Comparison of ENCODE assay signal across 22 cellular contexts in the genomic region with DNA sequence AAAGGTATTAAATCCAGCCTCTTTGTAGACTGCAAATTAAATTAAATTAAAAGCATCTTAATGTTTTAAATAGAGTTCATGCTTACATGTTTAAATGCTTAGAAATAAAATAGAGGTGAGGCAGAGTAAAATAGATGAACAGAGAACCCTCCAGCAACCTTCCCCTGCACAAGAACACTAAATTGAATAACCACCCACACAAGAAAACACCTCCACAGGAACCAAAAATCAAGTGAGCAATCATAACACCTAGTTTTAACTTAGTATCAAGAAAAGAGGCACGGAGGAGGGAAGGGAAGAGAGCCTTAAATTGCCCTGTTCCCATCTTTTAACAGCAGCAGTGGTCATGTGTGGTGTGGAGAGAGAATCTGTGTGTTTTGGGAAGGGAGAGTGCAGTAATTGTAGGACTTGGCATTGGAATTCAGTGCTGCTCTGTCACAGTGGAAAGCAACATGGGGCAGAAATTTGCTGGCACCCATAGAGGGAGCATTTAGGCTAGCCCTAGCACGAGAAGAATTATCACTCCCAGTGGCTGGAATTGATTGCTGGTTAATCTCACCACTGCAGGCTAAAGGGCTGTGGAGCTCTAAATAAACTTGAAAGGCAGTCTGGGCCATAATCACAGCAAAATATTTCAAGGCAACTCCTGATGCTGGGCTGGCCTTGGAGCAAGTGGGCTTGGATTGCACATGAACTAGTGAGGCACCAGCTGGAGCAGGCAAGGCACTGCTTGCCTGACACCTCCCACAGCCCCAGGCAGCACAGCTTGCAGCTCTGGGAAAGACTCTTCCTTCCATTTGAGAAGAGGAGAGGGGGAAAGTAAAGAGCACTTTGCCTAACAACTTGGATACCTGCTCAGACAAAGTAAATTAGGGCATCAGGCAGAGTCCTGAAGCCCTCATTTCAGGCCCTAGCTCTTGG.
DNase-seq lines count a peak whose midpoint lies in the region; ATAC-seq and TF ChIP-seq lines count a peak whose summit lies in the region.
"Had no signal": no experiment of that assay in that cellular context is flagged by ENCODE, and none has a peak within 500 bp of the region (broad histone marks: within the 10 kb centered on the region; RNA-seq: fewer than 3 reads in every experiment).

No MANE protein-coding gene starts in this region.

- no peak overlapping the region for H3K4me3 Mint-ChIP-seq in endodermal cell
- no peak overlapping the region for H3K4me3 Mint-ChIP-seq in T-helper 2 cell treated with Interferon-gamma antibody and Interleukin-4, amounts not matched to agents 5 μg/mL and 100 μg/mL, for 36 hours
- H3K4me3 Mint-ChIP-seq: B cell, CD14-positive monocyte, HFFc6 had no signal

- H4K20me1 ChIP-seq in DND-41 (ENCODE audit: insufficient read depth, low read length) = no peaks in the 10 kb centered on the region

- intact Hi-C loops in posterior cingulate gyrus (cut with DNase I) = no loop called here

- ATAC-seq in DND-41 (ENCODE audit: insufficient read depth, low read depth) = 0 out of 3 replicates have a peak, but pooled peaks have one; percentile 24

- H3K27me3 Mint-ChIP-seq in endodermal cell (ENCODE audit: insufficient read depth) = no peaks in the 10 kb centered on the region
- H3K27me3 Mint-ChIP-seq in T-helper 2 cell treated with Interferon-gamma antibody and Interleukin-4, amounts not matched to agents 5 μg/mL and 100 μg/mL, for 36 hours (ENCODE audit: low read depth) = no peaks in the 10 kb centered on the region
- H3K27me3 Mint-ChIP-seq: B cell had no signal

- no peak overlapping the region for H3K9ac ChIP-seq in DND-41 (ENCODE audit: low read depth, low read length)
- H3K9ac ChIP-seq in endodermal cell (ENCODE audit: extremely low read depth, low read length, poor library complexity, severe bottlenecking) = no peak overlapping the region

- no peak overlapping the region for H3K4me3 ChIP-seq in DND-41 (ENCODE audit: low read depth in 1 of 2, low read length in 2 of 2)
- H3K4me3 ChIP-seq in endodermal cell (ENCODE audit: low read length) = no peak overlapping the region
- H3K4me3 ChIP-seq: SK-N-MC had no signal

- H3K36me3 ChIP-seq in DND-41 (ENCODE audit: insufficient read depth, low read length) (no peaks in the 10 kb centered on the region), endodermal cell (ENCODE audit: control insufficient read depth, insufficient read depth, low read length) (no peaks in the 10 kb centered on the region)

- no peaks in the 10 kb centered on the region for H3K4me1 ChIP-seq in DND-41 (ENCODE audit: insufficient read depth, low read length)
- no peaks in the 10 kb centered on the region for H3K4me1 ChIP-seq in endodermal cell (ENCODE audit: control insufficient read depth, insufficient read depth, low read length)

- H2AFZ ChIP-seq in DND-41 (ENCODE audit: low read depth, low read length) = peak overlapping the region; percentile 35

- TF ChIP-seq CTCF in DND-41 (IDR thresholded peaks at IDR 0.05; ENCODE audit: borderline replicate concordance, extremely low read depth, low read length, poor library complexity, severe bottlenecking) = no peak
- peak; percentile 45 for TF ChIP-seq CTCF in endodermal cell (conservative IDR thresholded peaks at IDR 0.05)

- DNase-seq in DND-41 (no peak), NCI-H2171 (lab: John Stamatoyannopoulos, UW) (peak; percentile 4), endodermal cell (peak; percentile 56), posterior cingulate gyrus (peak in 8 of 10 donors; percentile 22 to 91 (median 52)), GF-D8 (lab: John Stamatoyannopoulos, UW) (no peak), NCI-H1105 (lab: John Stamatoyannopoulos, UW) (no peak), mucosa of gallbladder (ENCODE audit: low spot score) (no peak)
- no peak for DNase-seq in T-helper 2 cell treated with Interferon-gamma antibody and Interleukin-4, amounts not matched to agents 5 μg/mL and 100 μg/mL, for 36 hours (ENCODE audit: low spot score)
- DNase-seq: DMS53, EL, H7, HFFc6, Karpas-422, MV-4-11, NCI-H187, NCI-H226, NCI-H524 treated with DMSO at 0.1 percent for 48 hours, SHP77 treated with DMSO at 0.1 percent for 48 hours had no signal

- H3K27me3 ChIP-seq in DND-41 (ENCODE audit: insufficient read depth, low read length, poor library complexity) = no peaks in the 10 kb centered on the region
- H3K27me3 ChIP-seq in endodermal cell (ENCODE audit: control insufficient read depth, insufficient read depth, low read length, poor library complexity, severe bottlenecking) = no peaks in the 10 kb centered on the region

- no peak overlapping the region for H3K27ac ChIP-seq in DND-41 (ENCODE audit: low read length)
- no peak overlapping the region for H3K27ac ChIP-seq in endodermal cell (ENCODE audit: low read depth, low read length)
- H3K27ac ChIP-seq: RWPE1, SK-N-MC had no signal

- peaks cover 11% of the 10 kb centered on the region for H3K9me3 Mint-ChIP-seq in endodermal cell
- peaks cover 13% of the 10 kb centered on the region for H3K9me3 Mint-ChIP-seq in T-helper 2 cell treated with Interferon-gamma antibody and Interleukin-4, amounts not matched to agents 5 μg/mL and 100 μg/mL, for 36 hours

- H3K4me2 ChIP-seq in DND-41 (ENCODE audit: insufficient read depth, low read length) = no peak overlapping the region

- H3K4me1 Mint-ChIP-seq in endodermal cell = no peaks in the 10 kb centered on the region
- no peaks in the 10 kb centered on the region for H3K4me1 Mint-ChIP-seq in T-helper 2 cell treated with Interferon-gamma antibody and Interleukin-4, amounts not matched to agents 5 μg/mL and 100 μg/mL, for 36 hours (ENCODE audit: low read depth)
- H3K4me1 Mint-ChIP-seq: B cell, CD14-positive monocyte had no signal

- no peaks in the 10 kb centered on the region for H3K36me3 Mint-ChIP-seq in endodermal cell (ENCODE audit: low read depth)
- no peaks in the 10 kb centered on the region for H3K36me3 Mint-ChIP-seq in T-helper 2 cell treated with Interferon-gamma antibody and Interleukin-4, amounts not matched to agents 5 μg/mL and 100 μg/mL, for 36 hours (ENCODE audit: low read depth)
- H3K36me3 Mint-ChIP-seq: CD14-positive monocyte had no signal

- WGBS in endodermal cell (ENCODE audit: insufficient coverage in 1 of 2, insufficient read length in 1 of 2), 2 experiments = 67 to 76% methylated on average over 1 to 2 of the region's 2 CpGs

- H3K79me2 ChIP-seq in DND-41 (ENCODE audit: insufficient read depth, low read length) = no peaks in the 10 kb centered on the region

- H3K27ac Mint-ChIP-seq in endodermal cell = no peak overlapping the region
- H3K27ac Mint-ChIP-seq in T-helper 2 cell treated with Interferon-gamma antibody and Interleukin-4, amounts not matched to agents 5 μg/mL and 100 μg/mL, for 36 hours = no peak overlapping the region
- H3K27ac Mint-ChIP-seq: B cell, CD14-positive monocyte, HFFc6 had no signal

- H3K9me3 ChIP-seq in DND-41 (ENCODE audit: insufficient read depth, low read length, severe bottlenecking) (peaks cover 22% of the 10 kb centered on the region), endodermal cell (ENCODE audit: control insufficient read depth, low read length) (peaks cover 11% of the 10 kb centered on the region)

Comparison
In these comparisons a context has a peak if more than half of its experiments do, and no peak if none do; other contexts are left out.
1. DNase-seq: peak in NCI-H2171 (single experiment), endodermal cell (single experiment) and posterior cingulate gyrus (8 of 10); none in DND-41 (single experiment), GF-D8 (single experiment), NCI-H1105 (single experiment), mucosa of gallbladder (single experiment) and T-helper 2 cell treated with Interferon-gamma antibody and Interleukin-4, amounts not matched to agents 5 μg/mL and 100 μg/mL, for 36 hours (single experiment).